In the genomic region with DNA sequence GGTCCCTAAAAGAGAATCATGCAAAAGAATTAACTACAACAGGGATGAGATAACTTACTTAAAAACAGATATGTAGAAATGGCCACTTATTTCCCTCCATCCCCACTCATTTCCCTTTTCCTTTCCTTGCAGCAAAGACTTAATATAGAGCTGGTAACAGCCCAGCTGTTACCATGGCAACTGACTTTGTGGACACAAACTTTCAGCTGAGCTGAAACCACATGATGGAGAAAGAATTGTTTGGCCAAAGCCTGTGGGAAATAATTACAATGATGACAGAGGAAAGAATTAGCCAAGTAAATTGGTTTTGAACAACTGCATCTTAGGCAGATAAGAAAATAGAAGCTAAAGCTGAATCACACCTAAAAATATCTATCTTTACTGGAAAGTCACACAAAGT, we compare ENCODE assay signal across 11 cellular contexts.
A peak's percentile ranks its signal among the peaks of the same experiment; 100 is the strongest.
DNase-seq lines count a peak whose midpoint lies in the region; ATAC-seq and TF ChIP-seq lines count a peak whose summit lies in the region.
"Had no signal": no experiment of that assay in that cellular context is flagged by ENCODE, and none has a peak within 500 bp of the region (broad histone marks: within the 10 kb centered on the region; RNA-seq: fewer than 3 reads in every experiment).

No MANE protein-coding gene starts in this region.

- ATAC-seq in GM21447 (IDR thresholded peaks at IDR 0.05; ENCODE audit: unreplicated experiment) (no peak), HG02759 (IDR thresholded peaks at IDR 0.05; ENCODE audit: unreplicated experiment) (no peak)
- ATAC-seq: psoas muscle had no signal

- H3K27ac Mint-ChIP-seq in neural crest cell (ENCODE audit: unreplicated experiment) = no peak overlapping the region

- H3K36me3 Mint-ChIP-seq in neural crest cell (ENCODE audit: low read depth) = peaks cover under 1% of the 10 kb centered on the region

- H3K27me3 Mint-ChIP-seq in neural crest cell (ENCODE audit: low read depth) = peaks cover under 1% of the 10 kb centered on the region

- H3K9me3 Mint-ChIP-seq in neural crest cell = peaks cover under 1% of the 10 kb centered on the region

- peak; percentile 26 for DNase-seq in COLO829 (ENCODE audit: low spot score)
- peak; percentile 7 for DNase-seq in NCI-H1417 treated with DMSO at 0.1 percent for 48 hours (lab: John Stamatoyannopoulos, UW)
- DNase-seq in fibroblast of peridontal ligament (ENCODE audit: extremely low read depth) = peak; percentile 66
- DNase-seq in neural crest cell (ENCODE audit: low read depth, low spot score) = peak; percentile 12
- no peak for DNase-seq in T-helper 1 cell
- DNase-seq in stimulated activated CD4-positive, alpha-beta T cell treated with anti-CD3 and anti-CD28 coated beads, Interleukin-2, amount 100 ng/mL, for 24 hours = no peak
- DNase-seq: NCI-H1092 treated with DMSO at 0.1 percent for 48 hours, psoas muscle, SHP77 treated with DMSO at 0.1 percent for 48 hours had no signal

- H3K4me1 Mint-ChIP-seq in neural crest cell = peaks cover 27% of the 10 kb centered on the region

- no peak overlapping the region for H3K4me3 Mint-ChIP-seq in neural crest cell

- no peak for TF ChIP-seq CTCF in neural crest cell (conservative IDR thresholded peaks at IDR 0.05)

Comparison
In these comparisons a context has a peak if more than half of its experiments do, and no peak if none do; other contexts are left out.
1. DNase-seq: peak in COLO829 (single experiment), NCI-H1417 treated with DMSO at 0.1 percent for 48 hours (single experiment), fibroblast of peridontal ligament (single experiment) and neural crest cell (single experiment); none in T-helper 1 cell (0 of 5) and stimulated activated CD4-positive, alpha-beta T cell treated with anti-CD3 and anti-CD28 coated beads, Interleukin-2, amount 100 ng/mL, for 24 hours (0 of 2).